Comparison of ENCODE assay signal across 8 cellular contexts in the genomic region with DNA sequence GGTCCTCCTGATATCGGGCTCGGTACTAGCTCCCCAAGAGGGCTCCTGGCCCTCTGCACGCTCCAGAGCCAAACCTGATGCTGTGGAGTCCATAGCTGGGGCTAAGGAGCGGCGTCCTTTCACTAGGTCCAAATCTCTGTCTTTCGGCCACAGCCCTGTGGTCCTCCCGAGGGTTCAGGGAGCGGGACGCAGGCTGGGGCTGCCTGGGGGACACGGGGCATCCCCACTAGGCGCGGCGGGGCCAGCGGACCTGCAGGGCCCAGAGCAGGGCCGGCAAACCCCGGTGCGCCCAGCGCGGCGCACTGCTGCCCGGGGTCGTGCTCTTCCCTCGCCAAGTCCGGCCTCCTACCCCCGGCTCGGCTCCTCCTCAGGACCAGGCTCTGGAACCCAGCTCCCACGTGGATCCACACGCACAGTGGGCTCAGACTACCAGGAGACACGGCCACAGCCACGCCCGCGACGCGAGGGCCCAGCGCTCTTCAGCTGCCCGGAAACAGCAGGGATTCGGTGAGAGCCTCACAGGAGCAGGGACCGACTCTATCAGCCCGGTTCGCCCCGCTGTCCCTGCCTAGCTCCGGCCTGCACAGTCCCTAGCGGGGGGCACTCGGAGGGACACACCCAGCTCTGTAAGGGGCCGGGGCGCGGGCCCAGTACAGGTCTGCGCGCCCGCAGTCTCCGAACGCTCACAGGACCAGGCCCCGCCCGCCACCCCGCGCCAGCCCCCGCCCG. TPM values are rescaled to one million over a fixed set of nuclear protein-coding genes. Genes with fewer than 3 reads are reported as not detected.
DNase-seq lines count a peak whose midpoint lies in the region; ATAC-seq and TF ChIP-seq lines count a peak whose summit lies in the region.

No MANE protein-coding gene starts in this region.

- ATAC-seq in GM19324 (IDR thresholded peaks at IDR 0.05; ENCODE audit: low FRiP score, unreplicated experiment) = peak; percentile 44
- peak; percentile 42 for ATAC-seq in HG03280 (IDR thresholded peaks at IDR 0.05; ENCODE audit: unreplicated experiment)

- H3K36me3 Mint-ChIP-seq in Calu3 (ENCODE audit: insufficient read depth, unreplicated experiment) = peaks cover 21% of the 10 kb centered on the region

- peak overlapping the region; percentile 88 for H3K4me3 ChIP-seq in skeletal muscle satellite cell (ENCODE audit: low read length)

- H3K27ac ChIP-seq in caudate nucleus (ENCODE audit: low read depth, low read length) = peak overlapping the region; percentile 85

- CTCF ChIA-PET in Calu3 (lab: Charles Lee) = interaction anchor here (1.1 to 1.3 kb wide), 2 partner anchors 37 to 38 kb away, joined by 3 read pairs; no protein-coding TSS in a partner anchor

- H3K9me3 Mint-ChIP-seq in Calu3 (ENCODE audit: low read depth, unreplicated experiment) = peaks cover 2% of the 10 kb centered on the region

- H3K27me3 ChIP-seq in skeletal muscle satellite cell (ENCODE audit: control insufficient read depth, insufficient read depth, low read length) = no peaks in the 10 kb centered on the region

- peaks cover 4% of the 10 kb centered on the region for H3K9me3 ChIP-seq in skeletal muscle satellite cell (replicated peaks; ENCODE audit: low read length)

- peak overlapping the region; percentile 84 for H3K4me3 Mint-ChIP-seq in Calu3 (ENCODE audit: low read depth, unreplicated experiment)

- H3K27ac Mint-ChIP-seq in Calu3 (ENCODE audit: unreplicated experiment) = no peak overlapping the region

- peaks cover 32% of the 10 kb centered on the region for H3K36me3 ChIP-seq in skeletal muscle satellite cell (ENCODE audit: insufficient read depth, low read length)

- peak overlapping the region; percentile 86 for H3K9ac ChIP-seq in skeletal muscle satellite cell (ENCODE audit: low read depth, low read length)

- TF ChIP-seq CTCF in Calu3 (IDR thresholded peaks at IDR 0.05; ENCODE audit: unreplicated experiment) = no peak

- no peaks in the 10 kb centered on the region for H3K27me3 Mint-ChIP-seq in Calu3 (ENCODE audit: unreplicated experiment)

- DNase-seq in Calu3 = peak; percentile 35
- peak; percentile 31 for DNase-seq in SK-N-DZ (ENCODE audit: low spot score)
- DNase-seq in caudate nucleus (lab: John Stamatoyannopoulos, UW) = peak in 47 of 61 donors; percentile 9 to 69 (median 35)
- DNase-seq in iris pigment epithelial cell (ENCODE audit: low read depth) = peak; percentile 53
- no peak for DNase-seq in H4 (ENCODE audit: low spot score)

- H3K4me1 Mint-ChIP-seq in Calu3 (ENCODE audit: low read depth, unreplicated experiment) = peaks cover under 1% of the 10 kb centered on the region

- H3K4me1 ChIP-seq in skeletal muscle satellite cell (ENCODE audit: control insufficient read depth, insufficient read depth, low read length) = peaks cover 17% of the 10 kb centered on the region

- peak overlapping the region; percentile 93 for H3K4me2 ChIP-seq in skeletal muscle satellite cell (ENCODE audit: low read length)

- no TSS peak for BruUV-seq in Calu3 (replicated peaks; lab: Mats Ljungman, UMichigan)

- intact Hi-C loops in Calu3 (cut with micrococcal nuclease; ENCODE audit: unreplicated experiment) = no loop called here

RNA-seq across cellular contexts. Expression of a gene that starts 0.6 kb away (rescaled TPM):
- total RNA-seq in Calu3 (2022) = 14.0 and 17.4 TPM in 2 replicates
- 11.9 and 14.3 TPM in 2 replicates for polyA plus RNA-seq in SK-N-DZ (2014; cell fraction: cytosol; rRNA removed)
- 31.8 and 52.6 TPM in 2 replicates for polyA plus RNA-seq in SK-N-DZ (2014; cell fraction: nucleus; rRNA removed)
- total RNA-seq in skeletal muscle satellite cell (2012; rRNA removed) = 9.4 and 10.9 TPM in 2 replicates
- 2.7 and 5.4 TPM in 2 replicates for total RNA-seq in H4 (2014; rRNA removed; shearing (Covaris generic))

RNA-seq across cellular contexts. Expression of a gene that starts 6.6 kb away (rescaled TPM):
- total RNA-seq in Calu3 (2022) = 3.5 and 4.8 TPM in 2 replicates
- 4.4 and 6.3 TPM in 2 replicates for polyA plus RNA-seq in SK-N-DZ (2014; cell fraction: cytosol; rRNA removed)
- polyA plus RNA-seq in SK-N-DZ (2014; cell fraction: nucleus; rRNA removed) = 2.6 and 4.6 TPM in 2 replicates
- total RNA-seq in skeletal muscle satellite cell (2012; rRNA removed) = 6.3 and 7.4 TPM in 2 replicates
- total RNA-seq in H4 (2014; rRNA removed; shearing (Covaris generic)) = 5.0 and 5.6 TPM in 2 replicates

RNA-seq across cellular contexts. Expression of a gene that starts 37.4 kb away (rescaled TPM):
- total RNA-seq in Calu3 (2022) = 67.9 and 71.5 TPM in 2 replicates
- polyA plus RNA-seq in SK-N-DZ (2014; cell fraction: cytosol; rRNA removed) = 87.7 and 91.8 TPM in 2 replicates
- polyA plus RNA-seq in SK-N-DZ (2014; cell fraction: nucleus; rRNA removed) = 107 and 116 TPM in 2 replicates
- 41.1 and 42.3 TPM in 2 replicates for total RNA-seq in skeletal muscle satellite cell (2012; rRNA removed)
- total RNA-seq in H4 (2014; rRNA removed; shearing (Covaris generic)) = 44.5 and 55.1 TPM in 2 replicates

RNA-seq across cellular contexts. Expression of a gene that starts 48.3 kb away (rescaled TPM):
- total RNA-seq in Calu3 (2022) = 6.2 and 6.6 TPM in 2 replicates
- polyA plus RNA-seq in SK-N-DZ (2014; cell fraction: cytosol; rRNA removed) = 2.8 and 4.3 TPM in 2 replicates
- polyA plus RNA-seq in SK-N-DZ (2014; cell fraction: nucleus; rRNA removed) = 2.5 and 7.2 TPM in 2 replicates
- 3.1 and 5.8 TPM in 2 replicates for total RNA-seq in skeletal muscle satellite cell (2012; rRNA removed)
- total RNA-seq in H4 (2014; rRNA removed; shearing (Covaris generic)) = 0.70 and 2.0 TPM in 2 replicates
